In the genomic region with DNA sequence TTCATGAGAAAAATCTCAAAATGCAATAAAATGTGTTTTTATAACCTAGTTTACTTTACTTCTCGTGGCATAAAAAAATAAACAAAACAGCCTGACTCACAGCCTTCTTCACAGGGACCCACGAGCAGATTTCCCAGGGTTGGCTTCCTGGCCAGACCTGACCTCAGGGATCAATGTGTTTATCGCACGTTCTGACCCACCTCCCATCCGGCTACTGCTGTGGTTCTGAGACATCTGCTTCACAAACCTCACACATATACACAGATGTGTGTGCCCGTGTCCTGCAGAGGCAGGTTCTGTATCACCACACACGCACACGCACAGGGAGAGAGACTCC, we compare ENCODE assay signal across 15 cellular contexts.
DNase-seq lines count a peak whose midpoint lies in the region; ATAC-seq and TF ChIP-seq lines count a peak whose summit lies in the region.
"Had no signal": no experiment of that assay in that cellular context is flagged by ENCODE, and none has a peak within 500 bp of the region (broad histone marks: within the 10 kb centered on the region; RNA-seq: fewer than 3 reads in every experiment).

No MANE protein-coding gene starts in this region.

- H3K14ac ChIP-seq in mesenchymal stem cell (ENCODE audit: low read length in 2 of 2) = peak overlapping the region in 1 of 2 experiments; percentile 53

- H3K79me1 ChIP-seq in mesenchymal stem cell (replicated peaks; ENCODE audit: low read length, poor library complexity, severe bottlenecking) = peaks cover 10% of the 10 kb centered on the region

- H4K91ac ChIP-seq in mesenchymal stem cell (ENCODE audit: low read length) = peak overlapping the region; percentile 8

- H3K4me3 ChIP-seq in HFF-Myc (replicated peaks; ENCODE audit: low read depth, low read length) = no peak overlapping the region
- H3K4me3 ChIP-seq in choroid plexus epithelial cell (ENCODE audit: low read depth, low read length) = no peak overlapping the region
- H3K4me3 ChIP-seq in mesenchymal stem cell (ENCODE audit: insufficient read depth in 1 of 2, low read depth in 1 of 2, low read length in 2 of 2) = no peak overlapping the region
- no peak overlapping the region for H3K4me3 ChIP-seq in thoracic aorta
- H3K4me3 ChIP-seq: PC-9 had no signal

- peak overlapping the region; percentile 43 for H2AK5ac ChIP-seq in mesenchymal stem cell (ENCODE audit: low read length, severe bottlenecking)

- H3K9me3 Mint-ChIP-seq in activated naive CD8-positive, alpha-beta T cell treated with anti-CD3 and anti-CD28 coated beads, Interleukin-2, amount 50 U/mL, for 24 hours = no peaks in the 10 kb centered on the region
- H3K9me3 Mint-ChIP-seq: activated naive CD8-positive, alpha-beta T cell treated with anti-CD3 and anti-CD28 coated beads, Interleukin-2, amount 10 ng/mL, durations not matched to agents 7 days and 5 days had no signal

- H3K4me3 Mint-ChIP-seq in activated naive CD8-positive, alpha-beta T cell treated with anti-CD3 and anti-CD28 coated beads, Interleukin-2, amount 50 U/mL, for 24 hours = no peak overlapping the region
- H3K4me3 Mint-ChIP-seq: activated naive CD8-positive, alpha-beta T cell treated with anti-CD3 and anti-CD28 coated beads, Interleukin-2, amount 10 ng/mL, durations not matched to agents 7 days and 5 days had no signal

- H2BK12ac ChIP-seq in mesenchymal stem cell (ENCODE audit: low read length in 2 of 2) = peak overlapping the region in 1 of 2 experiments; percentile 80

- H3K4ac ChIP-seq in mesenchymal stem cell (ENCODE audit: low read depth in 1 of 2, low read length in 2 of 2) = peak overlapping the region in 1 of 2 experiments; percentile 24

- H3K27ac Mint-ChIP-seq in activated naive CD8-positive, alpha-beta T cell treated with anti-CD3 and anti-CD28 coated beads, Interleukin-2, amount 50 U/mL, for 24 hours = no peak overlapping the region
- H3K27ac Mint-ChIP-seq: activated naive CD8-positive, alpha-beta T cell treated with anti-CD3 and anti-CD28 coated beads, Interleukin-2, amount 10 ng/mL, durations not matched to agents 7 days and 5 days had no signal

- TF ChIP-seq POLR2A in erythroblast (IDR thresholded peaks at IDR 0.05; ENCODE audit: low read length) = no peak

- H3K9me3 ChIP-seq in mesenchymal stem cell (ENCODE audit: control insufficient read depth, low read length) (no peaks in the 10 kb centered on the region), thoracic aorta (no peaks in the 10 kb centered on the region)
- H3K9me3 ChIP-seq: SK-N-SH had no signal

- peaks cover 25% of the 10 kb centered on the region for H3K4me1 Mint-ChIP-seq in activated naive CD8-positive, alpha-beta T cell treated with anti-CD3 and anti-CD28 coated beads, Interleukin-2, amount 50 U/mL, for 24 hours

- H4K8ac ChIP-seq in mesenchymal stem cell (ENCODE audit: low read length) = peak overlapping the region; percentile 54

- H3K27ac ChIP-seq in mesenchymal stem cell (ENCODE audit: low read length, poor library complexity, severe bottlenecking) (peak overlapping the region; percentile 79), thoracic aorta (peak overlapping the region; percentile 47 to 96)
- H3K27ac ChIP-seq: PC-9 had no signal

- no peak overlapping the region for H2BK15ac ChIP-seq in mesenchymal stem cell (ENCODE audit: low read depth, poor library complexity, severe bottlenecking)

- TF ChIP-seq CTCF in HFF-Myc (IDR thresholded peaks at IDR 0.05; ENCODE audit: low read depth, low read length, missing control alignments) = no peak
- no peak for TF ChIP-seq CTCF in choroid plexus epithelial cell (conservative IDR thresholded peaks at IDR 0.05; ENCODE audit: low read depth, low read length)
- no peak for TF ChIP-seq CTCF in thoracic aorta (IDR thresholded peaks at IDR 0.05)

- peaks cover 16 to 33% of the 10 kb centered on the region in 2 experiments for H3K36me3 ChIP-seq in mesenchymal stem cell (ENCODE audit: control insufficient read depth in 1 of 2, insufficient read depth in 2 of 2, low read depth in 1 of 2, low read length in 2 of 2)
- H3K36me3 ChIP-seq in thoracic aorta = peaks cover 7% of the 10 kb centered on the region

- peak overlapping the region in 1 of 2 experiments; percentile 50 for H3K23ac ChIP-seq in mesenchymal stem cell (ENCODE audit: low read length in 2 of 2)

- no peak for ATAC-seq in thoracic aorta (ENCODE audit: insufficient number of reproducible peaks, low FRiP score, low read depth)
- ATAC-seq in HG02938 (IDR thresholded peaks at IDR 0.05; ENCODE audit: unreplicated experiment) = no peak
- no peak for ATAC-seq in activated naive CD8-positive, alpha-beta T cell treated with anti-CD3 and anti-CD28 coated beads, Interleukin-2, amount 50 U/mL, for 24 hours
- ATAC-seq: esophagus mucosa had no signal

- peaks cover 24% of the 10 kb centered on the region for H3K4me1 ChIP-seq in mesenchymal stem cell (ENCODE audit: control insufficient read depth, insufficient read depth, low read depth, low read length)
- H3K4me1 ChIP-seq in thoracic aorta (ENCODE audit: control insufficient read depth in 1 of 2, low read depth in 2 of 2) = peaks cover 6 to 73% of the 10 kb centered on the region in 2 donors

- H3K36me3 Mint-ChIP-seq in activated naive CD8-positive, alpha-beta T cell treated with anti-CD3 and anti-CD28 coated beads, Interleukin-2, amount 50 U/mL, for 24 hours (ENCODE audit: low read depth) = no peaks in the 10 kb centered on the region
- H3K36me3 Mint-ChIP-seq: activated naive CD8-positive, alpha-beta T cell treated with anti-CD3 and anti-CD28 coated beads, Interleukin-2, amount 10 ng/mL, durations not matched to agents 7 days and 5 days had no signal

- H3K27me3 Mint-ChIP-seq in activated naive CD8-positive, alpha-beta T cell treated with anti-CD3 and anti-CD28 coated beads, Interleukin-2, amount 50 U/mL, for 24 hours = peaks cover 70% of the 10 kb centered on the region

- no peak overlapping the region for H2BK120ac ChIP-seq in mesenchymal stem cell (ENCODE audit: low read depth, low read length)

- no peak overlapping the region for H3K9ac ChIP-seq in mesenchymal stem cell (ENCODE audit: low read length)
- H3K9ac ChIP-seq: SK-N-SH had no signal

- DNase-seq in HFF-Myc (ENCODE audit: extremely low read depth, low read depth) = peak; percentile 90
- peak; percentile 95 for DNase-seq in choroid plexus epithelial cell (ENCODE audit: low read depth)
- peak; percentile 97 for DNase-seq in mesenchymal stem cell
- no peak for DNase-seq in thoracic aorta (ENCODE audit: low spot score)
- DNase-seq in erythroblast (lab: John Stamatoyannopoulos, UW) = no peak
- DNase-seq in SW 1271 (lab: John Stamatoyannopoulos, UW) = no peak
- no peak for DNase-seq in activated naive CD8-positive, alpha-beta T cell treated with anti-CD3 and anti-CD28 coated beads, Interleukin-2, amount 50 U/mL, for 24 hours
- DNase-seq: activated naive CD8-positive, alpha-beta T cell treated with anti-CD3 and anti-CD28 coated beads, Interleukin-2, amount 10 ng/mL, durations not matched to agents 7 days and 5 days; hypothalamus; NCI-H69; SK-N-SH; stimulated activated CD4-positive, alpha-beta T cell treated with anti-CD3 and anti-CD28 coated beads, Interleukin-15, amount 100 ng/mL, for 24 hours had no signal

- WGBS in mesenchymal stem cell = 20% methylated on average over 8 of the region's 8 CpGs

- H2BK5ac ChIP-seq in mesenchymal stem cell (ENCODE audit: low read depth, low read length, poor library complexity, severe bottlenecking) = no peak overlapping the region

- no peaks in the 10 kb centered on the region for H3K27me3 ChIP-seq in mesenchymal stem cell (ENCODE audit: control insufficient read depth in 1 of 2, insufficient read depth in 1 of 2, low read length in 2 of 2)
- no peaks in the 10 kb centered on the region for H3K27me3 ChIP-seq in thoracic aorta (replicated peaks; ENCODE audit: insufficient read depth)

- peak overlapping the region; percentile 75 to 84 for H3K18ac ChIP-seq in mesenchymal stem cell (ENCODE audit: low read depth in 1 of 2, low read length in 2 of 2)

- H2AFZ ChIP-seq in mesenchymal stem cell (ENCODE audit: low read depth, low read length) = no peak overlapping the region
- H2AFZ ChIP-seq: PC-9 had no signal

- H3K4me2 ChIP-seq in mesenchymal stem cell (ENCODE audit: low read length, poor library complexity, severe bottlenecking) = peak overlapping the region; percentile 6
- H3K4me2 ChIP-seq: PC-9, SK-N-SH had no signal

Comparison
In these comparisons a context has a peak if more than half of its experiments do, and no peak if none do; other contexts are left out.
1. DNase-seq: peak in HFF-Myc (single experiment), choroid plexus epithelial cell (single experiment) and mesenchymal stem cell (single experiment); none in thoracic aorta (single experiment), erythroblast (0 of 2), SW 1271 (0 of 2) and activated naive CD8-positive, alpha-beta T cell treated with anti-CD3 and anti-CD28 coated beads, Interleukin-2, amount 50 U/mL, for 24 hours (single experiment).